In genomic region chr11:15852179-15852578, GRCh38 we compare ENCODE assay signal across 9 cellular contexts.
A peak's percentile ranks its signal among the peaks of the same experiment; 100 is the strongest.
DNase-seq lines count a peak whose midpoint lies in the region; ATAC-seq and TF ChIP-seq lines count a peak whose summit lies in the region.
"Had no signal": no experiment of that assay in that cellular context is flagged by ENCODE, and none has a peak within 500 bp of the region (broad histone marks: within the 10 kb centered on the region; RNA-seq: fewer than 3 reads in every experiment).

No MANE protein-coding gene starts in this region.

- no peak for ATAC-seq in HG03135 (IDR thresholded peaks at IDR 0.05; ENCODE audit: unreplicated experiment)

- peak in 2 of 3 experiments; percentile 10 to 38 for DNase-seq in NCI-H1417 (lab: John Stamatoyannopoulos, UW)
- no peak for DNase-seq in NCI-H1417 treated with DMSO at 0.1 percent for 48 hours (lab: John Stamatoyannopoulos, UW)
- peak; percentile 46 for DNase-seq in NCI-H774 (lab: John Stamatoyannopoulos, UW)
- DNase-seq in epithelial cell of proximal tubule (ENCODE audit: low read depth), result peak; percentile 3
- peak; percentile 34 for DNase-seq in renal cortical epithelial cell (ENCODE audit: low read depth)
- DNase-seq in NCI-H187 treated with DMSO at 0.1 percent for 48 hours (lab: John Stamatoyannopoulos, UW), result no peak
- DNase-seq in activated CD8-positive, alpha-beta memory T cell treated with anti-CD3 and anti-CD28 coated beads for 24 hours, result no peak
- DNase-seq: NCI-H2081 had no signal

- peak; percentile 80 for TF ChIP-seq CTCF in epithelial cell of proximal tubule (conservative IDR thresholded peaks at IDR 0.05; ENCODE audit: low read depth, low read length)

- H3K4me3 ChIP-seq in epithelial cell of proximal tubule (ENCODE audit: low read depth, low read length), result no peak overlapping the region

Comparison
In these comparisons a context has a peak if more than half of its experiments do, and no peak if none do; other contexts are left out.
1. DNase-seq: peak in NCI-H1417 (2 of 3), NCI-H774 (single experiment), epithelial cell of proximal tubule (single experiment) and renal cortical epithelial cell (single experiment); none in NCI-H1417 treated with DMSO at 0.1 percent for 48 hours (single experiment), NCI-H187 treated with DMSO at 0.1 percent for 48 hours (single experiment) and activated CD8-positive, alpha-beta memory T cell treated with anti-CD3 and anti-CD28 coated beads for 24 hours (single experiment).